In genomic region chr10:5142199-5142598, GRCh38 we compare ENCODE assay signal across 28 cellular contexts. TPM values are rescaled to one million over a fixed set of nuclear protein-coding genes. Genes with fewer than 3 reads are reported as not detected.
A peak's percentile ranks its signal among the peaks of the same experiment; 100 is the strongest.
DNase-seq lines count a peak whose midpoint lies in the region; ATAC-seq lines count a peak whose summit lies in the region.
"Had no signal": no experiment of that assay in that cellular context is flagged by ENCODE, and none has a peak within 500 bp of the region (broad histone marks: within the 10 kb centered on the region; RNA-seq: fewer than 3 reads in every experiment).

No MANE protein-coding gene starts in this region.

- ATAC-seq in left colon (peak; percentile 76), GM19351 (IDR thresholded peaks at IDR 0.05; ENCODE audit: unreplicated experiment) (no peak)
- ATAC-seq: A549, GM12878, Right ventricle myocardium inferior had no signal

- DNase-seq in Caki2 (ENCODE audit: low read depth) (peak; percentile 77), glomerular visceral epithelial cell (ENCODE audit: extremely low spot score) (peak; percentile 7), left colon (no peak), renal cortical epithelial cell (ENCODE audit: low read depth) (peak; percentile 93), SHP77 (lab: John Stamatoyannopoulos, UW) (no peak), HCEC 1CT (no peak), GOT3 (lab: John Stamatoyannopoulos, UW) (no peak)
- DNase-seq: AML-193; CD4-positive, alpha-beta T cell; DMS 273 treated with DMSO at 0.1 percent for 48 hours; DMS79; EL; GDM1; IMR-90; KG1; MG63; NCI-H2029; NCI-H2227 treated with DMSO at 0.1 percent for 48 hours; NCI-H526 treated with DMSO at 0.1 percent for 48 hours; PC-9 had no signal

- intact Hi-C loops in left colon (cut with DNase I, micrococcal nuclease), result no loop called here

- in situ Hi-C loops in Caki2 (cut with HindIII; ENCODE audit: low pct_unique_long_range_greater_than_20kb, low sequenced_read_pairs), result no loop called here

RNA-seq across cellular contexts. Expression of gene AKR1C8, which starts 42.8 kb away (rescaled TPM):
- 4.3 TPM in 1 of 2 replicates, not detected in the other for total RNA-seq in Caki2 (2014; rRNA removed; shearing (Covaris generic); ENCODE audit: low replicate concordance)
- not detected for total RNA-seq in left colon
- total RNA-seq in renal cortical epithelial cell, result 0.05 TPM in 1 of 2 replicates, not detected in the other
- total RNA-seq: GM12878, IMR-90, Right ventricle myocardium inferior, RPMI7951 had no signal

RNA-seq across cellular contexts. Expression of gene AKR1C3, which starts 48.0 kb away (rescaled TPM):
- total RNA-seq in Caki2 (2014; rRNA removed; shearing (Covaris generic); ENCODE audit: low replicate concordance), result 3,253 and 3,825 TPM in 2 replicates
- total RNA-seq in left colon (100 to 1,000 TPM; 173 to 682 TPM), renal cortical epithelial cell (69.8 and 71.9 TPM in 2 replicates)

RNA-seq across cellular contexts. Expression of gene AKR1C4, which starts 54.4 kb away (rescaled TPM):
- total RNA-seq in Caki2 (2014; rRNA removed; shearing (Covaris generic); ENCODE audit: low replicate concordance), result not detected in 2 replicates
- total RNA-seq in left colon, result not detected
- total RNA-seq in renal cortical epithelial cell, result not detected in 2 replicates
- total RNA-seq: CD4-positive, alpha-beta T cell; GM12878; H4; IMR-90; NCI-H460; PC-9; Right ventricle myocardium inferior; RPMI7951; SJSA1 had no signal

Comparison
In these comparisons a context has a peak if more than half of its experiments do, and no peak if none do; other contexts are left out.
1. DNase-seq: peak in Caki2 (single experiment), glomerular visceral epithelial cell (single experiment) and renal cortical epithelial cell (single experiment); none in left colon (0 of 2), SHP77 (0 of 2), HCEC 1CT (single experiment) and GOT3 (single experiment).